ENCODE assay signal across 35 cellular contexts in the genomic region with DNA sequence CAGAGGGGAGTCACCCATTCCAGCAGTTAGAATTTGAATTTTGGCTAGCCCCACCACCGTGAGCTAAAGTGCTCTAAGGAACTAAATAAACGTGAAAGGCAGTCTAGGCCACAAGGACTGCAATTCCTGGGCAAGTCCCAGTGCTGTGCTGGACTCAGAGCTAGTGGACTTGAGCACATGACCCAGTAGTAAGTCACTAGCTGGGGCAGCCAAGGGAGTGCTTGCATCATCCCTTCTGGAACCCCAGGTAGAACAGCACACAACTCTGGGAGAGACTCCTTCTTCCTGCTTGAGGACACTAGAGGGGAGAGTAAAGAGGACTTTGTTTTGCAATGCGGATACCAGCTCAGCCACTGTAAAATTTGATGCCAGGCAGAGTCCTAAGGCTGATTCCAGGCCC.
"Had no signal": no experiment of that assay in that cellular context is flagged by ENCODE, and none has a peak within 500 bp of the region (broad histone marks: within the 10 kb centered on the region; RNA-seq: fewer than 3 reads in every experiment).

No MANE protein-coding gene starts in this region.

- H3K36me3 ChIP-seq: adrenal gland, ascending aorta, brain microvascular endothelial cell, gastroesophageal sphincter, pancreas, prostate gland, sigmoid colon, thoracic aorta, WERI-Rb-1 had no signal

- H3K27ac ChIP-seq: adrenal gland, ascending aorta, brain microvascular endothelial cell, gastroesophageal sphincter, pancreas, prostate gland, sigmoid colon, thoracic aorta, WERI-Rb-1 had no signal

- H3K4me1 Mint-ChIP-seq: activated CD4-positive, alpha-beta T cell treated with anti-CD3 and anti-CD28 coated beads, Interleukin-2, amount 10 ng/mL, durations not matched to agents 24 days and 14 days; activated naive CD8-positive, alpha-beta T cell treated with anti-CD3 and anti-CD28 coated beads for 36 hours; immature natural killer cell; naive B cell; nephron progenitor cell; stimulated activated effector memory CD8-positive, alpha-beta T cell treated with anti-CD3 and anti-CD28 coated beads, Interleukin-12 subunit alpha, Interleukin-12 subunit beta, amount 100 ng/mL, for 72 hours had no signal

- ATAC-seq: effector memory CD8-positive, alpha-beta T cell; gastroesophageal sphincter; left lobe of liver; pancreas; stimulated activated effector memory CD8-positive, alpha-beta T cell treated with anti-CD3 and anti-CD28 coated beads, Interleukin-12 subunit alpha, Interleukin-12 subunit beta, amount 100 ng/mL, for 72 hours had no signal

- H3K36me3 Mint-ChIP-seq: activated CD4-positive, alpha-beta memory T cell treated with anti-CD3 and anti-CD28 coated beads for 36 hours; activated naive CD8-positive, alpha-beta T cell treated with anti-CD3 and anti-CD28 coated beads for 36 hours; immature natural killer cell; naive B cell; stimulated activated effector memory CD8-positive, alpha-beta T cell treated with anti-CD3 and anti-CD28 coated beads, Interleukin-12 subunit alpha, Interleukin-12 subunit beta, amount 100 ng/mL, for 72 hours; type B pancreatic cell had no signal

- DNase-seq: activated CD4-positive, alpha-beta memory T cell treated with anti-CD3 and anti-CD28 coated beads for 36 hours; activated CD4-positive, alpha-beta T cell treated with anti-CD3 and anti-CD28 coated beads, Interleukin-2, amount 10 ng/mL, durations not matched to agents 24 days and 14 days; activated CD4-positive, CD25-positive, alpha-beta regulatory T cell treated with anti-CD3 and anti-CD28 coated beads, Interleukin-2, amount 50 U/mL, for 72 hours; activated CD8-positive, alpha-beta memory T cell treated with anti-CD3 and anti-CD28 coated beads, Interleukin-2, amount 50 U/mL, for 4 hours; activated effector memory CD4-positive, alpha-beta T cell treated with anti-CD3 and anti-CD28 coated beads, Interleukin-2, amount 50 U/mL, for 16 hours; activated naive CD4-positive, alpha-beta T cell treated with anti-CD3 and anti-CD28 coated beads for 36 hours; activated naive CD8-positive, alpha-beta T cell treated with anti-CD3 and anti-CD28 coated beads for 36 hours; activated T-cell treated with anti-CD3 and anti-CD28 coated beads, Interleukin-2, amount 50 U/mL, for 1 hour; adrenal gland; brain microvascular endothelial cell; caudate nucleus; cortex of kidney; effector memory CD8-positive, alpha-beta T cell; erythroblast; hippocampal formation; immature natural killer cell; kidney; naive B cell; nephron progenitor cell; pancreas; sigmoid colon; small intestine; stimulated activated CD4-positive, alpha-beta T cell treated with anti-CD3 and anti-CD28 coated beads, Interleukin-4, amount 100 ng/mL, for 24 hours; T-helper 1 cell; WERI-Rb-1 had no signal

- H3K9me3 ChIP-seq: adrenal gland, ascending aorta, gastroesophageal sphincter, pancreas, prostate gland, sigmoid colon, thoracic aorta had no signal

- H3K4me3 ChIP-seq: adrenal gland, ascending aorta, gastroesophageal sphincter, pancreas, prostate gland, sigmoid colon, thoracic aorta had no signal

- H3K4me3 Mint-ChIP-seq: activated CD4-positive, alpha-beta memory T cell treated with anti-CD3 and anti-CD28 coated beads for 36 hours; activated CD4-positive, alpha-beta T cell treated with anti-CD3 and anti-CD28 coated beads, Interleukin-2, amount 10 ng/mL, durations not matched to agents 24 days and 14 days; activated naive CD4-positive, alpha-beta T cell treated with anti-CD3 and anti-CD28 coated beads for 36 hours; activated naive CD8-positive, alpha-beta T cell treated with anti-CD3 and anti-CD28 coated beads for 36 hours; activated T-helper 1 cell treated with anti-CD3 and anti-CD28 coated beads, Interleukin-12 subunit alpha, Interleukin-12 subunit beta, Interleukin-2, Interleukin-4 antibody, amounts not matched to agents 30 ng/mL and 10 ng/mL and 1 ng/mL, durations not matched to agents 14 hours and 24 hours and 36 hours; effector memory CD8-positive, alpha-beta T cell; immature natural killer cell; naive B cell; nephron progenitor cell; stimulated activated effector memory CD8-positive, alpha-beta T cell treated with anti-CD3 and anti-CD28 coated beads, Interleukin-12 subunit alpha, Interleukin-12 subunit beta, amount 100 ng/mL, for 72 hours; stimulated activated naive CD8-positive, alpha-beta T cell treated with anti-CD3 and anti-CD28 coated beads, Interleukin-15, Interleukin-2, amounts not matched to agents 100 ng/mL and 50 ng/mL, for 24 hours; T-helper 2 cell treated with Interferon-gamma antibody and Interleukin-4, amounts not matched to agents 5 μg/mL and 100 μg/mL, for 36 hours; type B pancreatic cell had no signal

- H3K9me3 Mint-ChIP-seq: activated CD4-positive, alpha-beta T cell treated with anti-CD3 and anti-CD28 coated beads, Interleukin-2, amount 10 ng/mL, durations not matched to agents 24 days and 14 days; activated naive CD4-positive, alpha-beta T cell treated with anti-CD3 and anti-CD28 coated beads for 36 hours; activated naive CD8-positive, alpha-beta T cell treated with anti-CD3 and anti-CD28 coated beads for 36 hours; activated T-helper 1 cell treated with anti-CD3 and anti-CD28 coated beads, Interleukin-12 subunit alpha, Interleukin-12 subunit beta, Interleukin-2, Interleukin-4 antibody, amounts not matched to agents 30 ng/mL and 10 ng/mL and 1 ng/mL, durations not matched to agents 14 hours and 24 hours and 36 hours; nephron progenitor cell; stimulated activated effector memory CD8-positive, alpha-beta T cell treated with anti-CD3 and anti-CD28 coated beads, Interleukin-12 subunit alpha, Interleukin-12 subunit beta, amount 100 ng/mL, for 72 hours; stimulated activated naive CD8-positive, alpha-beta T cell treated with anti-CD3 and anti-CD28 coated beads, Interleukin-15, Interleukin-2, amounts not matched to agents 100 ng/mL and 50 ng/mL, for 24 hours; T-helper 2 cell treated with Interferon-gamma antibody and Interleukin-4, amounts not matched to agents 5 μg/mL and 100 μg/mL, for 36 hours; type B pancreatic cell had no signal

- H3K27me3 ChIP-seq: adrenal gland, ascending aorta, brain microvascular endothelial cell, gastroesophageal sphincter, pancreas, sigmoid colon had no signal

- H3K27ac Mint-ChIP-seq: activated CD4-positive, alpha-beta memory T cell treated with anti-CD3 and anti-CD28 coated beads for 36 hours; activated CD4-positive, alpha-beta T cell treated with anti-CD3 and anti-CD28 coated beads, Interleukin-2, amount 10 ng/mL, durations not matched to agents 24 days and 14 days; activated naive CD4-positive, alpha-beta T cell treated with anti-CD3 and anti-CD28 coated beads for 36 hours; activated naive CD8-positive, alpha-beta T cell treated with anti-CD3 and anti-CD28 coated beads for 36 hours; activated T-helper 1 cell treated with anti-CD3 and anti-CD28 coated beads, Interleukin-12 subunit alpha, Interleukin-12 subunit beta, Interleukin-2, Interleukin-4 antibody, amounts not matched to agents 30 ng/mL and 10 ng/mL and 1 ng/mL, durations not matched to agents 14 hours and 24 hours and 36 hours; effector memory CD8-positive, alpha-beta T cell; immature natural killer cell; naive B cell; nephron progenitor cell; stimulated activated effector memory CD8-positive, alpha-beta T cell treated with anti-CD3 and anti-CD28 coated beads, Interleukin-12 subunit alpha, Interleukin-12 subunit beta, amount 100 ng/mL, for 72 hours; stimulated activated naive CD8-positive, alpha-beta T cell treated with anti-CD3 and anti-CD28 coated beads, Interleukin-15, Interleukin-2, amounts not matched to agents 100 ng/mL and 50 ng/mL, for 24 hours; T-helper 2 cell treated with Interferon-gamma antibody and Interleukin-4, amounts not matched to agents 5 μg/mL and 100 μg/mL, for 36 hours; type B pancreatic cell had no signal

- H3K4me1 ChIP-seq: adrenal gland, ascending aorta, gastroesophageal sphincter, pancreas, prostate gland, sigmoid colon had no signal

- H3K27me3 Mint-ChIP-seq: activated CD4-positive, alpha-beta memory T cell treated with anti-CD3 and anti-CD28 coated beads for 36 hours; activated CD4-positive, alpha-beta T cell treated with anti-CD3 and anti-CD28 coated beads, Interleukin-2, amount 10 ng/mL, durations not matched to agents 24 days and 14 days; activated naive CD8-positive, alpha-beta T cell treated with anti-CD3 and anti-CD28 coated beads for 36 hours; effector memory CD8-positive, alpha-beta T cell; naive B cell; stimulated activated naive CD8-positive, alpha-beta T cell treated with anti-CD3 and anti-CD28 coated beads, Interleukin-15, Interleukin-2, amounts not matched to agents 100 ng/mL and 50 ng/mL, for 24 hours; type B pancreatic cell had no signal
